1 cellular context compared by ENCODE assay signal in genomic region chr15:68228143-68228970, GRCh38.
TF ChIP-seq lines count a peak whose summit lies in the region.

No MANE protein-coding gene starts in this region.

TF ChIP-seq in HepG2, 621 proteins besides CTCF, POLR2A, EP300 and RAD21 (continued from another document and continues in another):
- TF ChIP-seq ZNF691 (CRISPR knock-in tag; IDR thresholded peaks at IDR 0.05; ENCODE audit: borderline replicate concordance, low read depth) (no peak), ZNF318 (CRISPR knock-in tag; IDR thresholded peaks at IDR 0.05) (no peak), ZNF710 (CRISPR knock-in tag; IDR thresholded peaks at IDR 0.05; ENCODE audit: borderline replicate concordance) (no peak), ZFP36L1 (CRISPR knock-in tag; IDR thresholded peaks at IDR 0.05) (no peak), NPAS2 (CRISPR knock-in tag; IDR thresholded peaks at IDR 0.05; ENCODE audit: borderline replicate concordance) (no peak), NFYC (CRISPR knock-in tag; IDR thresholded peaks at IDR 0.05) (no peak), ADNP (CRISPR knock-in tag; IDR thresholded peaks at IDR 0.05) (no peak), NAIF1 (CRISPR knock-in tag; IDR thresholded peaks at IDR 0.05; ENCODE audit: borderline replicate concordance) (no peak), ARID2 (CRISPR knock-in tag; IDR thresholded peaks at IDR 0.05; ENCODE audit: borderline replicate concordance) (no peak), ARID4A (CRISPR knock-in tag; IDR thresholded peaks at IDR 0.05; ENCODE audit: borderline replicate concordance) (0 out of 2 replicates have a peak, but pooled peaks have one; percentile 16), TBX2 (CRISPR knock-in tag; IDR thresholded peaks at IDR 0.05; ENCODE audit: borderline replicate concordance) (0 out of 2 replicates have a peak, but pooled peaks have one; percentile 5), PLSCR1 (CRISPR knock-in tag; IDR thresholded peaks at IDR 0.05; ENCODE audit: borderline replicate concordance) (no peak), EEA1 (CRISPR knock-in tag; IDR thresholded peaks at IDR 0.05; ENCODE audit: borderline replicate concordance) (no peak), ZKSCAN1 (IDR thresholded peaks at IDR 0.05; ENCODE audit: low read length) (no peak), MED1 (CRISPR knock-in tag; IDR thresholded peaks at IDR 0.05) (no peak), ZNF589 (CRISPR knock-in tag; conservative IDR thresholded peaks at IDR 0.05) (0 out of 2 replicates have a peak, but pooled peaks have one; percentile 3), TOE1 (CRISPR knock-in tag; IDR thresholded peaks at IDR 0.05) (no peak), ZNF720 (CRISPR knock-in tag; IDR thresholded peaks at IDR 0.05) (no peak), TFAP4 (IDR thresholded peaks at IDR 0.05; ENCODE audit: borderline replicate concordance, low read depth) (no peak), SPEN (CRISPR knock-in tag; IDR thresholded peaks at IDR 0.05; ENCODE audit: low read depth) (no peak), ZNF574 (CRISPR knock-in tag; IDR thresholded peaks at IDR 0.05) (no peak), ZNF251 (CRISPR knock-in tag; IDR thresholded peaks at IDR 0.05) (no peak), ZFX (CRISPR knock-in tag; IDR thresholded peaks at IDR 0.05; ENCODE audit: low read depth) (peak; percentile 37; the same call in 1 of the 2 replicates), ATRX (CRISPR knock-in tag; IDR thresholded peaks at IDR 0.05; ENCODE audit: borderline replicate concordance) (no peak), SP2 (CRISPR knock-in tag; IDR thresholded peaks at IDR 0.05) (no peak), ZBTB8A (CRISPR knock-in tag; IDR thresholded peaks at IDR 0.05; ENCODE audit: borderline replicate concordance, low read depth) (no peak), JARID2 (CRISPR knock-in tag; IDR thresholded peaks at IDR 0.05; ENCODE audit: insufficient replicate concordance) (no peak), MAF1 (CRISPR knock-in tag; IDR thresholded peaks at IDR 0.05; ENCODE audit: borderline replicate concordance) (no peak), HNRNPUL1 (IDR thresholded peaks at IDR 0.05; ENCODE audit: low read depth, low read length) (no peak), MYPOP (CRISPR knock-in tag; IDR thresholded peaks at IDR 0.05) (peak; percentile 19; the same call in 1 of the 2 replicates), ZNF343 (CRISPR knock-in tag; IDR thresholded peaks at IDR 0.05) (peak; percentile 26), E2F2 (CRISPR knock-in tag; IDR thresholded peaks at IDR 0.05; ENCODE audit: borderline replicate concordance) (no peak)
